Comparison of ENCODE assay signal across 26 cellular contexts in the genomic region with DNA sequence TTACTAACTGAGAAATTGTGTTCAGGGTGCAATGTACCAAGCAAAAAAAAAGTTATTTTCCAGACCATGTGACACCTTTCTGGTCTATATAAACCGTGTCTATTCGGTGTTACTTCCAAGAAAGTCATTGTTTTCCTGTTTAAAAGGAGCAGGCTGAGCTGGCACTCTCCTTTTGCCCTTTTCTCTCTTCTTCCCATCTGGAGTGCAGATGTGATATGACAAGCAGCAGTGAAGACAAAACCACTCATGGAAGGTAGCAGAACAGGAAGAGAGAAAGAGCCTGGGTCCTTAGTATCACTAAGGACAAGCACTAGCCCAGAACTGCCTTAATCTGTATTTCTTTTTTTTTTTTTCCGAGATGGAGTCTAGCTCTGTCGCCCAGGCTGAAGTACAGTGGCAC.
"Had no signal": no experiment of that assay in that cellular context is flagged by ENCODE, and none has a peak within 500 bp of the region (broad histone marks: within the 10 kb centered on the region; RNA-seq: fewer than 3 reads in every experiment).

No MANE protein-coding gene starts in this region.

- H3K4me1 ChIP-seq: esophagus muscularis mucosa, gastrocnemius medialis, left ventricle myocardium inferior, right atrium auricular region, stomach, thyroid gland, upper lobe of left lung, vagina had no signal

- H3K4me3 ChIP-seq: esophagus muscularis mucosa, gastrocnemius medialis, hepatocyte, left ventricle myocardium inferior, lung, mucosa of descending colon, right atrium auricular region, smooth muscle cell, stomach, thyroid gland, upper lobe of left lung, vagina had no signal

- H3K4me2 ChIP-seq: hepatocyte, smooth muscle cell had no signal

- ATAC-seq: activated CD8-positive, alpha-beta T cell treated with anti-CD3 and anti-CD28 coated beads for 36 hours; activated naive CD8-positive, alpha-beta T cell treated with anti-CD3 and anti-CD28 coated beads, Interleukin-2, amount 50 U/mL, for 24 hours; activated T-cell treated with anti-CD3 and anti-CD28 coated beads, Interleukin-2, amount 50 U/mL, for 4 hours; gastrocnemius medialis; mucosa of descending colon; natural killer cell treated with Interleukin-12 subunit alpha and Interleukin-12 subunit beta and Interleukin-15 and Interleukin-18, amount 100 ng/mL, for 72 hours; stimulated activated naive B cell treated with anti-CD40 and anti-IgM and Interleukin-4, amounts not matched to agents 10 μg/mL and 1 μg/mL and 100 μg/mL, for 72 hours had no signal

- DNase-seq: activated B cell treated with CpG ODN at 0.5 μM for 24 hours; activated CD4-positive, alpha-beta T cell treated with anti-CD3 and anti-CD28 coated beads, Interleukin-2, amount 50 U/mL, for 1 hour; activated CD8-positive, alpha-beta T cell treated with anti-CD3 and anti-CD28 coated beads for 36 hours; activated naive CD8-positive, alpha-beta T cell treated with anti-CD3 and anti-CD28 coated beads, Interleukin-2, amount 50 U/mL, for 24 hours; activated T-cell treated with anti-CD3 and anti-CD28 coated beads, Interleukin-2, amount 50 U/mL, for 4 hours; amygdala; caudate nucleus; gastrocnemius medialis; glutamatergic neuron; islet precursor cell; left ventricle myocardium inferior; mucosa of descending colon; stimulated activated CD4-positive, alpha-beta T cell treated with anti-CD3 and anti-CD28 coated beads, Interleukin-1b, Interleukin-23, amount 100 ng/mL, for 48 hours; stimulated activated CD4-positive, alpha-beta T cell treated with anti-CD3 and anti-CD28 coated beads, Interleukin-4, amount 100 ng/mL, for 4 hours; stimulated activated CD8-positive, alpha-beta memory T cell treated with anti-CD3 and anti-CD28 coated beads, Interleukin-4, amount 100 ng/mL, for 48 hours; stimulated activated naive B cell treated with anti-CD40 and anti-IgM and Interleukin-4, amounts not matched to agents 10 μg/mL and 1 μg/mL and 100 μg/mL, for 72 hours; stomach; thyroid gland; upper lobe of left lung had no signal

- H3K79me2 ChIP-seq: hepatocyte had no signal

- H3K36me3 ChIP-seq: gastrocnemius medialis, right atrium auricular region, thyroid gland, upper lobe of left lung, vagina had no signal

- H3K27me3 ChIP-seq: esophagus muscularis mucosa, gastrocnemius medialis, hepatocyte, right atrium auricular region, stomach, thyroid gland, upper lobe of left lung, vagina had no signal

- H2AFZ ChIP-seq: hepatocyte had no signal

- H3K9me3 ChIP-seq: esophagus muscularis mucosa, gastrocnemius medialis, left ventricle myocardium inferior, mucosa of descending colon, right atrium auricular region, stomach, thyroid gland, upper lobe of left lung, vagina had no signal

- H3K27ac ChIP-seq: esophagus muscularis mucosa, gastrocnemius medialis, hepatocyte, left ventricle myocardium inferior, right atrium auricular region, stomach, thyroid gland, upper lobe of left lung, vagina had no signal
